Comparison of ENCODE assay signal across 1 cellular context in the genomic region with DNA sequence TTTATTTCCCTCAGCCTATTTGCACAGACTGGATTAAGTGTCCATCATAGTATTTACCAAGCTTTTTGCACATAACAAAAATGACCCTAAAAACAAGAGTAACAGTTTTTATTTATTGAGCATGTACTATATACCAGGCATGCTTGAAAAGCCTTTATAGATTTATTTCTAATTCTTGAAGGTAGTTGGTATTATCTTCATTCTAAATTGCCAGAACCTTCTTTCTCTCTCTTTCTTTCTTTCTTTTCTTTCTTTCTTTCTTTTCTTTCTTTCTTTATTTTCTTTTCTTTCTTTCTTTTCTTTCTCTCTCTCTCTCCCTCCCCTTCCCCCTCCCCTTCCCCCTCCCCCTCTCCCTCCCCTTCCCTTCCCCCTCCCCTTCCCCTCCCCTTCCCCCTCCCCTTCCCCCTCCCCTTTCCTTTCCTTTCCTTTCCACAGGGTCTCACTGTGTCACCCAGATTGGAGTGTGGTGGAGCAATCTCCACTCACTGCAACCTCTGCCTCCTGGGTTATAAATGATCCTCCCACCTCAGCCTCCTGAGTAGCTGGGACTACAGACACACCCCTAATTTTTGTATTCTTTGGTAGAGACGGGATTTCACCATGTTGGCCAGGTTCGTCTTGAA.
TF ChIP-seq lines count a peak whose summit lies in the region.

No MANE protein-coding gene starts in this region.

TF ChIP-seq in HepG2, 621 proteins besides CTCF, POLR2A, EP300 and RAD21 (continued from another document):
- TF ChIP-seq, protein P1, sequence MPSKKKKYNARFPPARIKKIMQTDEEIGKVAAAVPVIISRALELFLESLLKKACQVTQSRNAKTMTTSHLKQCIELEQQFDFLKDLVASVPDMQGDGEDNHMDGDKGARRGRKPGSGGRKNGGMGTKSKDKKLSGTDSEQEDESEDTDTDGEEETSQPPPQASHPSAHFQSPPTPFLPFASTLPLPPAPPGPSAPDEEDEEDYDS (CRISPR knock-in tag; IDR thresholded peaks at IDR 0.05), result no peak
- TF ChIP-seq ZNF296 (CRISPR knock-in tag; conservative IDR thresholded peaks at IDR 0.05) (no peak), ZNF557 (CRISPR knock-in tag; IDR thresholded peaks at IDR 0.05) (no peak), ZNF547 (CRISPR knock-in tag; IDR thresholded peaks at IDR 0.05) (no peak), ZNF10 (CRISPR knock-in tag; IDR thresholded peaks at IDR 0.05; ENCODE audit: borderline replicate concordance, low read depth) (no peak)
